In the genomic region with DNA sequence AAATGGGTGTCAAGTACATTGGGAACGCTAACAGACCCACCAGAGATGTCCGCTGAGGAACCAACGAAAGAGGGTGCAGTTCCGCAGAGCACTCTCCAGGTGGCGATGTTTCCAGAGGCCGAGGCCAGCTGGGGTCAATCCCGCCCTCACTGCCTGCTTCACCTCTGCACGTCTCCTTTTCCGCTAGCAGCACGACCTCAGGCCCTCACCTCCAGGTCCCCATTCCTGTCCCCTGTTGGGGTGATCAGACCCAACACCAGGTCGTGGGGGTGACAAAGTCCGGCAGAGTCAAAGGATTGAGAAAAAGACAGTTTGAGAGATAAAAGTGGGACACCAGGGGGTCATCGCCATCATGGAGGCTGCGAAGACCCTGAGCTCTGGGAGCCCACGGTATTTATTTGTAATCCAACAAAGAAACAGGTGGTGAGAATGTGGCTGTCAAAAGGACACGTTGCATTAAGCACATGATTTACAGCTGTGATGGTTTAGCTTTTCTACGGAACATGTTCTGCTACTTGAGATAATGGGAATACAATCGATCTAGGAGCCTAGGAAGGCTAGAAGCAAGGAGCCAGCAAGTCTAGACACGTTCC, we compare ENCODE assay signal across 9 cellular contexts. TPM values are rescaled to one million over a fixed set of nuclear protein-coding genes. Genes with fewer than 3 reads are reported as not detected.
A peak's percentile ranks its signal among the peaks of the same experiment; 100 is the strongest.
DNase-seq lines count a peak whose midpoint lies in the region; ATAC-seq and TF ChIP-seq lines count a peak whose summit lies in the region.
"Had no signal": no experiment of that assay in that cellular context is flagged by ENCODE, and none has a peak within 500 bp of the region (broad histone marks: within the 10 kb centered on the region; RNA-seq: fewer than 3 reads in every experiment).

No MANE protein-coding gene starts in this region.

- TF ChIP-seq CTCF in Calu3 (IDR thresholded peaks at IDR 0.05; ENCODE audit: unreplicated experiment): peak; percentile 68
- TF ChIP-seq CTCF in glutamatergic neuron (IDR thresholded peaks at IDR 0.05; ENCODE audit: partially characterized antibody, unreplicated experiment): peak; percentile 80

- H3K27ac Mint-ChIP-seq in Calu3 (ENCODE audit: unreplicated experiment) (no peak overlapping the region), glutamatergic neuron (ENCODE audit: unreplicated experiment) (peak overlapping the region; percentile 72)
- peak overlapping the region; percentile 18 for H3K27ac Mint-ChIP-seq in activated T-helper 1 cell treated with anti-CD3 and anti-CD28 coated beads, Interleukin-12 subunit alpha, Interleukin-12 subunit beta, Interleukin-2, Interleukin-4 antibody, amounts not matched to agents 30 ng/mL and 10 ng/mL and 1 ng/mL, durations not matched to agents 14 hours and 24 hours and 36 hours

- peaks cover 34% of the 10 kb centered on the region for H3K27me3 Mint-ChIP-seq in Calu3 (ENCODE audit: unreplicated experiment)
- no peaks in the 10 kb centered on the region for H3K27me3 Mint-ChIP-seq in activated T-helper 1 cell treated with anti-CD3 and anti-CD28 coated beads, Interleukin-12 subunit alpha, Interleukin-12 subunit beta, Interleukin-2, Interleukin-4 antibody, amounts not matched to agents 30 ng/mL and 10 ng/mL and 1 ng/mL, durations not matched to agents 14 hours and 24 hours and 36 hours (ENCODE audit: insufficient read depth)
- H3K27me3 Mint-ChIP-seq in glutamatergic neuron (ENCODE audit: unreplicated experiment): peaks cover 5% of the 10 kb centered on the region
- H3K27me3 Mint-ChIP-seq: IgD-negative memory B cell had no signal

- intact Hi-C loops in Calu3 (cut with micrococcal nuclease; ENCODE audit: unreplicated experiment): no loop called here
- intact Hi-C loops in activated T-helper 1 cell treated with anti-CD3 and anti-CD28 coated beads, Interleukin-12 subunit alpha, Interleukin-12 subunit beta, Interleukin-2, Interleukin-4 antibody, amounts not matched to agents 30 ng/mL and 10 ng/mL and 1 ng/mL, durations not matched to agents 14 hours and 24 hours and 36 hours (cut with micrococcal nuclease): loop anchor here (1.0 to 2.0 kb wide), 2 partner anchors 8 to 644 kb away; no protein-coding TSS in a partner anchor

- no TSS peak for BruUV-seq in Calu3 (replicated peaks; lab: Mats Ljungman, UMichigan)

- peak; percentile 47 for ATAC-seq in HG02642 (IDR thresholded peaks at IDR 0.05; ENCODE audit: poor library complexity, unreplicated experiment)
- ATAC-seq in HG03095 (IDR thresholded peaks at IDR 0.05; ENCODE audit: unreplicated experiment): no peak
- no peak for ATAC-seq in HG02970 (IDR thresholded peaks at IDR 0.05; ENCODE audit: low FRiP score, unreplicated experiment)

- H3K36me3 Mint-ChIP-seq in Calu3 (ENCODE audit: insufficient read depth, unreplicated experiment): no peaks in the 10 kb centered on the region
- H3K36me3 Mint-ChIP-seq in activated T-helper 1 cell treated with anti-CD3 and anti-CD28 coated beads, Interleukin-12 subunit alpha, Interleukin-12 subunit beta, Interleukin-2, Interleukin-4 antibody, amounts not matched to agents 30 ng/mL and 10 ng/mL and 1 ng/mL, durations not matched to agents 14 hours and 24 hours and 36 hours (ENCODE audit: low read depth): peaks cover 58% of the 10 kb centered on the region
- H3K36me3 Mint-ChIP-seq in glutamatergic neuron (ENCODE audit: unreplicated experiment): peaks cover 7% of the 10 kb centered on the region

- H3K9me3 Mint-ChIP-seq in Calu3 (ENCODE audit: low read depth, unreplicated experiment): no peaks in the 10 kb centered on the region
- no peaks in the 10 kb centered on the region for H3K9me3 Mint-ChIP-seq in activated T-helper 1 cell treated with anti-CD3 and anti-CD28 coated beads, Interleukin-12 subunit alpha, Interleukin-12 subunit beta, Interleukin-2, Interleukin-4 antibody, amounts not matched to agents 30 ng/mL and 10 ng/mL and 1 ng/mL, durations not matched to agents 14 hours and 24 hours and 36 hours
- peaks cover 12% of the 10 kb centered on the region for H3K9me3 Mint-ChIP-seq in glutamatergic neuron (ENCODE audit: unreplicated experiment)

- CTCF ChIA-PET in Calu3 (lab: Charles Lee): no interaction called here

- DNase-seq in Calu3 (peak; percentile 63), NCI-H748 treated with DMSO at 0.1 percent for 48 hours (lab: John Stamatoyannopoulos, UW) (peak; percentile 39), glutamatergic neuron (peak; percentile 78), retina (peak; percentile 64)
- DNase-seq in activated T-helper 1 cell treated with anti-CD3 and anti-CD28 coated beads, Interleukin-12 subunit alpha, Interleukin-12 subunit beta, Interleukin-2, Interleukin-4 antibody, amounts not matched to agents 30 ng/mL and 10 ng/mL and 1 ng/mL, durations not matched to agents 14 hours and 24 hours and 36 hours (ENCODE audit: low spot score): no peak

- no peak overlapping the region for H3K4me3 Mint-ChIP-seq in Calu3 (ENCODE audit: low read depth, unreplicated experiment)
- H3K4me3 Mint-ChIP-seq in activated T-helper 1 cell treated with anti-CD3 and anti-CD28 coated beads, Interleukin-12 subunit alpha, Interleukin-12 subunit beta, Interleukin-2, Interleukin-4 antibody, amounts not matched to agents 30 ng/mL and 10 ng/mL and 1 ng/mL, durations not matched to agents 14 hours and 24 hours and 36 hours: no peak overlapping the region
- H3K4me3 Mint-ChIP-seq in glutamatergic neuron (ENCODE audit: unreplicated experiment): no peak overlapping the region

- H3K4me1 Mint-ChIP-seq in Calu3 (ENCODE audit: low read depth, unreplicated experiment) (no peaks in the 10 kb centered on the region), glutamatergic neuron (ENCODE audit: low read depth, unreplicated experiment) (no peaks in the 10 kb centered on the region)
- H3K4me1 Mint-ChIP-seq in activated T-helper 1 cell treated with anti-CD3 and anti-CD28 coated beads, Interleukin-12 subunit alpha, Interleukin-12 subunit beta, Interleukin-2, Interleukin-4 antibody, amounts not matched to agents 30 ng/mL and 10 ng/mL and 1 ng/mL, durations not matched to agents 14 hours and 24 hours and 36 hours (ENCODE audit: low read depth): peaks cover 56% of the 10 kb centered on the region

RNA-seq across cellular contexts. Expression of a gene that starts 27.3 kb away (rescaled TPM):
- not detected in 2 replicates for total RNA-seq in Calu3 (2022)
- total RNA-seq in activated T-helper 1 cell treated with anti-CD3 and anti-CD28 coated beads, Interleukin-12 subunit alpha, Interleukin-12 subunit beta, Interleukin-2, Interleukin-4 antibody, amounts not matched to agents 30 ng/mL and 10 ng/mL and 1 ng/mL, durations not matched to agents 14 hours and 24 hours and 36 hours: 302 and 313 TPM in 2 replicates
- total RNA-seq in glutamatergic neuron (ENCODE audit: unreplicated experiment): 1.3 TPM

Comparison
In these comparisons a context has a peak if more than half of its experiments do, and no peak if none do; other contexts are left out.
1. RNA of a gene that starts 27.3 kb away (total RNA-seq): 302 to 313 TPM in activated T-helper 1 cell treated with anti-CD3 and anti-CD28 coated beads, Interleukin-12 subunit alpha, Interleukin-12 subunit beta, Interleukin-2, Interleukin-4 antibody, amounts not matched to agents 30 ng/mL and 10 ng/mL and 1 ng/mL, durations not matched to agents 14 hours and 24 hours and 36 hours; 1.3 TPM in glutamatergic neuron (single experiment) and not detected in Calu3; every median in the first group is over 100 times any median in the second.